4 cellular contexts compared by ENCODE assay signal in the genomic region with DNA sequence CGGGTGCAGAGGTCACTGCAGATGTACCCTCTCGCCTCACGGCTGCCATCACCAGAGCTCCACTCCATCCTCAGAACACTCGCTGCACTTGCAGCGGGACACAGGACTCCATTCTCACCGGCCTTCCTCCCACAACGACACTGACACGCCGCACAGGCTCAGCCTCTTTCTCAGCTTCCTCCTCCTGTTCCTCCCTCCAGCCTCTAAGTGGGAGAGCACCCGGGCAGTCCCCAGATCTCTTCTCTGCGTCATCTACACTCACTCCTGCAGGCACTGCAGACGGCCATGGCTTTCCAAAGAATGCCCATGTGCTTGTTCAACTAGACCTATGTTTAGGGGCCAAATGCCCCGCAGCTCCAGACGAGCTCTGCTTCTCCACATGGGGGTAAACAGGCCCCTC. TPM values are rescaled to one million over a fixed set of nuclear protein-coding genes. Genes with fewer than 3 reads are reported as not detected.
DNase-seq lines count a peak whose midpoint lies in the region; ATAC-seq and TF ChIP-seq lines count a peak whose summit lies in the region.

No MANE protein-coding gene starts in this region.

- peak; percentile 45 for DNase-seq in NOMO-1 treated with dmso at 0.1 percent for 144 hours (lab: John Stamatoyannopoulos, UW; ENCODE audit: unreplicated experiment)
- DNase-seq in left lung, result peak; percentile 56 to 83
- DNase-seq in effector memory CD8-positive, alpha-beta T cell, result no peak
- DNase-seq in kidney glomerular epithelial cell (lab: John Stamatoyannopoulos, UW), result no peak

- ATAC-seq in left lung, result peak; percentile 20
- ATAC-seq in effector memory CD8-positive, alpha-beta T cell (replicated peaks), result no peak

- intact Hi-C loops in left lung (cut with DNase I), result no loop called here

- peaks cover 0 to 84% of the 10 kb centered on the region in 2 donors for H3K36me3 ChIP-seq in left lung

- H3K4me3 ChIP-seq in left lung, result peak overlapping the region in 1 of 2 donors; percentile 6

- no peaks in the 10 kb centered on the region for H3K9me3 ChIP-seq in left lung

- H3K27me3 ChIP-seq in left lung, result no peaks in the 10 kb centered on the region

- H3K27ac ChIP-seq in left lung, result peak overlapping the region in 1 of 2 donors; percentile 94

- H3K27ac Mint-ChIP-seq in effector memory CD8-positive, alpha-beta T cell, result peak overlapping the region in 1 of 2 donors; percentile 92

- TF ChIP-seq CTCF in left lung (IDR thresholded peaks at IDR 0.05), result no peak

- H3K4me1 Mint-ChIP-seq in effector memory CD8-positive, alpha-beta T cell (ENCODE audit: low read depth in 2 of 2), result peaks cover 7 to 20% of the 10 kb centered on the region in 2 donors

- H3K4me3 Mint-ChIP-seq in effector memory CD8-positive, alpha-beta T cell, result peak overlapping the region in 1 of 2 donors; percentile 48

- no peaks in the 10 kb centered on the region for H3K9me3 Mint-ChIP-seq in effector memory CD8-positive, alpha-beta T cell

- H3K4me1 ChIP-seq in left lung, result peaks cover 6 to 97% of the 10 kb centered on the region in 2 donors

- no peaks in the 10 kb centered on the region for H3K27me3 Mint-ChIP-seq in effector memory CD8-positive, alpha-beta T cell

- peaks cover 73% of the 10 kb centered on the region for H3K36me3 Mint-ChIP-seq in effector memory CD8-positive, alpha-beta T cell (ENCODE audit: insufficient read depth)

RNA-seq across cellular contexts. Expression of a gene that starts 14.3 kb away (rescaled TPM):
- 10 to 100 TPM; 18.8 to 20.9 TPM for total RNA-seq in left lung

RNA-seq across cellular contexts. Expression of a gene that starts 14.7 kb away (rescaled TPM):
- total RNA-seq in left lung, result 10 to 100 TPM; 54.2 to 73.4 TPM

RNA-seq across cellular contexts. Expression of a gene that starts 14.7 kb away (rescaled TPM):
- total RNA-seq in left lung, result 10 to 100 TPM; 37.8 to 48.5 TPM

RNA-seq across cellular contexts. Expression of a gene that starts 56.8 kb away (rescaled TPM):
- total RNA-seq in left lung, result 100 to 1,000 TPM in 1 of 2 donors, 10 to 100 TPM in 1; 79.9 to 172 TPM

Comparison
In these comparisons a context has a peak if more than half of its experiments do, and no peak if none do; other contexts are left out.
1. DNase-seq: peak in NOMO-1 treated with dmso at 0.1 percent for 144 hours (single experiment) and left lung (2 of 2); none in effector memory CD8-positive, alpha-beta T cell (0 of 3) and kidney glomerular epithelial cell (single experiment).